In the genomic region with DNA sequence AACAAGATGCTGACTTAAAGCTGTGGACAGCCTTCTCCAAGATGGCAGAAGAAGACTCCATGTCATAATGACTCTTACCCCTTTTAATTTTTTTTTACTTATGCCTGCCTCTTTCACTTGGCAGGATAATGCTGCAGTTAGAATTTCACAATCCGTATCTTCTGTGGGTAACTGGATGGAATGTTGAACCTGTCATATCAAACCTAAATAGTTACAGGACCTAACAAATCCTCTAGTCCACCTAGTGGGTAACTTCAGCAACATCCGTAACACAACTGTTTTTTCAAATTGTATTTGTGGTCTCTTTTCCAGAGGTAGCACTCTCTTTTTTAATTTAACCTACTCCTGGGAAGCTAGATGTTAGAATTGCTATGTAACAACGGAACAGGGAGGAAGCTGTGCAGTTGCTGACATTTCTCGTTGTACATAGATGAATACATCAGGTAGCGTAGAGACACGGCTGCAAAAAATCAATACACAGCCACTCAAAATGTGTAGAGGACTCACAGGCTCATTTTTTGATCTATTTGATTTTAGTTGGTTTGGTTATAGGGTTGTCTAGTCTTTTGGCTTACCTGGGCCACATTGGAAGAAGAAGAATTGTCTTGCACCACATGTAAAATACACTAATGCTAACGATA, we compare ENCODE assay signal across 2 cellular contexts.
TF ChIP-seq lines count a peak whose summit lies in the region.

No MANE protein-coding gene starts in this region.

TF ChIP-seq in GM23338, 12 proteins besides CTCF, POLR2A, EP300 and RAD21 (continues in another document):
- TF ChIP-seq STAT1 (IDR thresholded peaks at IDR 0.05; ENCODE audit: unreplicated experiment) (no peak), EZH2phosphoT487 (IDR thresholded peaks at IDR 0.05; ENCODE audit: unreplicated experiment) (no peak), ZNF331 (CRISPR knock-in tag; IDR thresholded peaks at IDR 0.05; ENCODE audit: low read depth) (no peak), EZH2 (IDR thresholded peaks at IDR 0.05; ENCODE audit: low read depth, unreplicated experiment) (no peak), ZNF114 (CRISPR knock-in tag; IDR thresholded peaks at IDR 0.05) (no peak)
- TF ChIP-seq, protein P1, sequence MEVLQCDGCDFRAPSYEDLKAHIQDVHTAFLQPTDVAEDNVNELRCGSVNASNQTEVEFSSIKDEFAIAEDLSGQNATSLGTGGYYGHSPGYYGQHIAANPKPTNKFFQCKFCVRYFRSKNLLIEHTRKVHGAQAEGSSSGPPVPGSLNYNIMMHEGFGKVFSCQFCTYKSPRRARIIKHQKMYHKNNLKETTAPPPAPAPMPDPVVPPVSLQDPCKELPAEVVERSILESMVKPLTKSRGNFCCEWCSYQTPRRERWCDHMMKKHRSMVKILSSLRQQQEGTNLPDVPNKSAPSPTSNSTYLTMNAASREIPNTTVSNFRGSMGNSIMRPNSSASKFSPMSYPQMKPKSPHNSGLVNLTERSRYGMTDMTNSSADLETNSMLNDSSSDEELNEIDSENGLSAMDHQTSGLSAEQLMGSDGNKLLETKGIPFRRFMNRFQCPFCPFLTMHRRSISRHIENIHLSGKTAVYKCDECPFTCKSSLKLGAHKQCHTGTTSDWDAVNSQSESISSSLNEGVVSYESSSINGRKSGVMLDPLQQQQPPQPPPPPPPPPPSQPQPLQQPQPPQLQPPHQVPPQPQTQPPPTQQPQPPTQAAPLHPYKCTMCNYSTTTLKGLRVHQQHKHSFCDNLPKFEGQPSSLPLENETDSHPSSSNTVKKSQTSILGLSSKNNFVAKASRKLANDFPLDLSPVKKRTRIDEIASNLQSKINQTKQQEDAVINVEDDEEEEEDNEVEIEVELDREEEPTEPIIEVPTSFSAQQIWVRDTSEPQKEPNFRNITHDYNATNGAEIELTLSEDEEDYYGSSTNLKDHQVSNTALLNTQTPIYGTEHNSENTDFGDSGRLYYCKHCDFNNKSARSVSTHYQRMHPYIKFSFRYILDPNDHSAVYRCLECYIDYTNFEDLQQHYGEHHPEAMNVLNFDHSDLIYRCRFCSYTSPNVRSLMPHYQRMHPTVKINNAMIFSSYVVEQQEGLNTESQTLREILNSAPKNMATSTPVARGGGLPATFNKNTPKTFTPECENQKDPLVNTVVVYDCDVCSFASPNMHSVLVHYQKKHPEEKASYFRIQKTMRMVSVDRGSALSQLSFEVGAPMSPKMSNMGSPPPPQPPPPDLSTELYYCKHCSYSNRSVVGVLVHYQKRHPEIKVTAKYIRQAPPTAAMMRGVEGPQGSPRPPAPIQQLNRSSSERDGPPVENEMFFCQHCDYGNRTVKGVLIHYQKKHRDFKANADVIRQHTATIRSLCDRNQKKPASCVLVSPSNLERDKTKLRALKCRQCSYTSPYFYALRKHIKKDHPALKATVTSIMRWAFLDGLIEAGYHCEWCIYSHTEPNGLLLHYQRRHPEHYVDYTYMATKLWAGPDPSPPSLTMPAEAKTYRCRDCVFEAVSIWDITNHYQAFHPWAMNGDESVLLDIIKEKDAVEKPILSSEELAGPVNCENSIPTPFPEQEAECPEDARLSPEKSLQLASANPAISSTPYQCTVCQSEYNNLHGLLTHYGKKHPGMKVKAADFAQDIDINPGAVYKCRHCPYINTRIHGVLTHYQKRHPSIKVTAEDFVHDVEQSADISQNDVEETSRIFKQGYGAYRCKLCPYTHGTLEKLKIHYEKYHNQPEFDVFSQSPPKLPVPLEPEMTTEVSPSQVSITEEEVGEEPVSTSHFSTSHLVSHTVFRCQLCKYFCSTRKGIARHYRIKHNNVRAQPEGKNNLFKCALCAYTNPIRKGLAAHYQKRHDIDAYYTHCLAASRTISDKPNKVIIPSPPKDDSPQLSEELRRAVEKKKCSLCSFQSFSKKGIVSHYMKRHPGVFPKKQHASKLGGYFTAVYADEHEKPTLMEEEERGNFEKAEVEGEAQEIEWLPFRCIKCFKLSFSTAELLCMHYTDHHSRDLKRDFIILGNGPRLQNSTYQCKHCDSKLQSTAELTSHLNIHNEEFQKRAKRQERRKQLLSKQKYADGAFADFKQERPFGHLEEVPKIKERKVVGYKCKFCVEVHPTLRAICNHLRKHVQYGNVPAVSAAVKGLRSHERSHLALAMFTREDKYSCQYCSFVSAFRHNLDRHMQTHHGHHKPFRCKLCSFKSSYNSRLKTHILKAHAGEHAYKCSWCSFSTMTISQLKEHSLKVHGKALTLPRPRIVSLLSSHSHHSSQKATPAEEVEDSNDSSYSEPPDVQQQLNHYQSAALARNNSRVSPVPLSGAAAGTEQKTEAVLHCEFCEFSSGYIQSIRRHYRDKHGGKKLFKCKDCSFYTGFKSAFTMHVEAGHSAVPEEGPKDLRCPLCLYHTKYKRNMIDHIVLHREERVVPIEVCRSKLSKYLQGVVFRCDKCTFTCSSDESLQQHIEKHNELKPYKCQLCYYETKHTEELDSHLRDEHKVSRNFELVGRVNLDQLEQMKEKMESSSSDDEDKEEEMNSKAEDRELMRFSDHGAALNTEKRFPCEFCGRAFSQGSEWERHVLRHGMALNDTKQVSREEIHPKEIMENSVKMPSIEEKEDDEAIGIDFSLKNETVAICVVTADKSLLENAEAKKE (CRISPR knock-in tag; IDR thresholded peaks at IDR 0.05): no peak
- TF ChIP-seq, protein P2, sequence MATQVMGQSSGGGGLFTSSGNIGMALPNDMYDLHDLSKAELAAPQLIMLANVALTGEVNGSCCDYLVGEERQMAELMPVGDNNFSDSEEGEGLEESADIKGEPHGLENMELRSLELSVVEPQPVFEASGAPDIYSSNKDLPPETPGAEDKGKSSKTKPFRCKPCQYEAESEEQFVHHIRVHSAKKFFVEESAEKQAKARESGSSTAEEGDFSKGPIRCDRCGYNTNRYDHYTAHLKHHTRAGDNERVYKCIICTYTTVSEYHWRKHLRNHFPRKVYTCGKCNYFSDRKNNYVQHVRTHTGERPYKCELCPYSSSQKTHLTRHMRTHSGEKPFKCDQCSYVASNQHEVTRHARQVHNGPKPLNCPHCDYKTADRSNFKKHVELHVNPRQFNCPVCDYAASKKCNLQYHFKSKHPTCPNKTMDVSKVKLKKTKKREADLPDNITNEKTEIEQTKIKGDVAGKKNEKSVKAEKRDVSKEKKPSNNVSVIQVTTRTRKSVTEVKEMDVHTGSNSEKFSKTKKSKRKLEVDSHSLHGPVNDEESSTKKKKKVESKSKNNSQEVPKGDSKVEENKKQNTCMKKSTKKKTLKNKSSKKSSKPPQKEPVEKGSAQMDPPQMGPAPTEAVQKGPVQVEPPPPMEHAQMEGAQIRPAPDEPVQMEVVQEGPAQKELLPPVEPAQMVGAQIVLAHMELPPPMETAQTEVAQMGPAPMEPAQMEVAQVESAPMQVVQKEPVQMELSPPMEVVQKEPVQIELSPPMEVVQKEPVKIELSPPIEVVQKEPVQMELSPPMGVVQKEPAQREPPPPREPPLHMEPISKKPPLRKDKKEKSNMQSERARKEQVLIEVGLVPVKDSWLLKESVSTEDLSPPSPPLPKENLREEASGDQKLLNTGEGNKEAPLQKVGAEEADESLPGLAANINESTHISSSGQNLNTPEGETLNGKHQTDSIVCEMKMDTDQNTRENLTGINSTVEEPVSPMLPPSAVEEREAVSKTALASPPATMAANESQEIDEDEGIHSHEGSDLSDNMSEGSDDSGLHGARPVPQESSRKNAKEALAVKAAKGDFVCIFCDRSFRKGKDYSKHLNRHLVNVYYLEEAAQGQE (IDR thresholded peaks at IDR 0.05; ENCODE audit: unreplicated experiment): no peak
- TF ChIP-seq, protein P3, sequence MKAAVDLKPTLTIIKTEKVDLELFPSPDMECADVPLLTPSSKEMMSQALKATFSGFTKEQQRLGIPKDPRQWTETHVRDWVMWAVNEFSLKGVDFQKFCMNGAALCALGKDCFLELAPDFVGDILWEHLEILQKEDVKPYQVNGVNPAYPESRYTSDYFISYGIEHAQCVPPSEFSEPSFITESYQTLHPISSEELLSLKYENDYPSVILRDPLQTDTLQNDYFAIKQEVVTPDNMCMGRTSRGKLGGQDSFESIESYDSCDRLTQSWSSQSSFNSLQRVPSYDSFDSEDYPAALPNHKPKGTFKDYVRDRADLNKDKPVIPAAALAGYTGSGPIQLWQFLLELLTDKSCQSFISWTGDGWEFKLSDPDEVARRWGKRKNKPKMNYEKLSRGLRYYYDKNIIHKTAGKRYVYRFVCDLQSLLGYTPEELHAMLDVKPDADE (IDR thresholded peaks at IDR 0.05): no peak

TF ChIP-seq in H1, 55 proteins besides CTCF, POLR2A, EP300 and RAD21:
- no peak for TF ChIP-seq NRF1 (IDR thresholded peaks at IDR 0.05; ENCODE audit: low read depth, low read length)
